Comparison of ENCODE assay signal across 16 cellular contexts in the genomic region with DNA sequence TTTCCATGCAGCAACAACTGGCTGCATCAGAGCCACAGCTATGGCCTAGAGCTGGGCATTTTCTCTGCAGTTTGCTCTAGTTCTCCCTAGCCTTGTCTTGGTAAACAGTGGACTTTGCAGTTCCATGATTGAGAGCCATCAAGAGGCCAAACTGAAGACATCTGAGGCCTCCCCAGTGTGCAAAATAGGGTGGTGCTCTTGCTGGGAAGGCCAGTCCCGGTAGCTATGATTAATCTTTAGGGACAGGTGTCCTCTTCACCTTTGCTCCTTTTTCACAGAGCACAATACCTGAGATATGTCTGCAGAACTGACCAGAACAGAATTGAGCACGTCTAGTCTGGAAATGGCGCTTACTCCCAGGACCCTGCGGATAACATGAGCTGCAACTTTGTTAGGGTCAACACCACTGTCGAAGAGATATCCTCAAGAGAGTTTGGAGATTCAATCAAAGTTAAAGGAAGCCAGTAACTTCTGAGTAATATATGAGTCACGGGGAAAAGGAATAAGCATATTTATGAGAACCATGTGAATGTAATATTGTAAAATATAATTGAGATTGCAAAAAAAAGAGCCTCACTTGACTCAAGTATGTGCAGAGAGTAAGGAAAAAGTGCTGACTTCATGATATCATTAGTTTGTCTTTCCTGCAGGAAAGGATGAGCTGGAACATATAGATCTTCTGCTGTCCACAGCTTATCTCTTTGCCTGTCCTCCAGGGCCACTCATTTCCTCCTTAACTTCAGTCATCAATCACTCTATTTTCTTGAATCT.
DNase-seq lines count a peak whose midpoint lies in the region; ATAC-seq and TF ChIP-seq lines count a peak whose summit lies in the region.
"Had no signal": no experiment of that assay in that cellular context is flagged by ENCODE, and none has a peak within 500 bp of the region (broad histone marks: within the 10 kb centered on the region; RNA-seq: fewer than 3 reads in every experiment).

No MANE protein-coding gene starts in this region.

- ATAC-seq in stimulated activated effector memory CD8-positive, alpha-beta T cell treated with anti-CD3 and anti-CD28 coated beads, Interleukin-12 subunit alpha, Interleukin-12 subunit beta, amount 100 ng/mL, for 72 hours, result no peak
- ATAC-seq: activated CD4-positive, CD25-positive, alpha-beta regulatory T cell treated with anti-CD3 and anti-CD28 coated beads, Interleukin-2, amount 50 U/mL, for 24 hours; activated T-cell treated with anti-CD3 and anti-CD28 coated beads, Interleukin-2, amount 50 U/mL, for 72 hours; stimulated activated naive B cell treated with anti-CD40 and anti-IgM and Interleukin-4, amounts not matched to agents 10 μg/mL and 1 μg/mL and 100 μg/mL, for 72 hours had no signal

- no peak for TF ChIP-seq RAD21 in SK-N-SH (IDR thresholded peaks at IDR 0.05; ENCODE audit: low read length)

- peaks cover 34% of the 10 kb centered on the region for H3F3A ChIP-seq in SK-N-SH (replicated peaks; ENCODE audit: insufficient read depth)

- no peaks in the 10 kb centered on the region for H3K79me2 ChIP-seq in SK-N-SH (ENCODE audit: insufficient read depth)
- H3K79me2 ChIP-seq in fibroblast of lung (ENCODE audit: control insufficient read depth, insufficient read depth, low read length), result no peaks in the 10 kb centered on the region

- H3K4me3 Mint-ChIP-seq in stimulated activated effector memory CD8-positive, alpha-beta T cell treated with anti-CD3 and anti-CD28 coated beads, Interleukin-12 subunit alpha, Interleukin-12 subunit beta, amount 100 ng/mL, for 72 hours, result no peak overlapping the region
- H3K4me3 Mint-ChIP-seq: activated T-cell treated with anti-CD3 and anti-CD28 coated beads, Interleukin-2, amount 50 U/mL, for 72 hours; stimulated activated naive B cell treated with anti-CD40 and anti-IgM and Interleukin-4, amounts not matched to agents 10 μg/mL and 1 μg/mL and 100 μg/mL, for 72 hours had no signal

- H3K27ac Mint-ChIP-seq in stimulated activated effector memory CD8-positive, alpha-beta T cell treated with anti-CD3 and anti-CD28 coated beads, Interleukin-12 subunit alpha, Interleukin-12 subunit beta, amount 100 ng/mL, for 72 hours, result no peak overlapping the region
- H3K27ac Mint-ChIP-seq: stimulated activated naive B cell treated with anti-CD40 and anti-IgM and Interleukin-4, amounts not matched to agents 10 μg/mL and 1 μg/mL and 100 μg/mL, for 72 hours had no signal

- H3K4me1 ChIP-seq in SK-N-SH (ENCODE audit: control insufficient read depth in 1 of 2, insufficient read depth in 2 of 2, low read depth in 1 of 2, low read length in 1 of 2) (peaks cover 9 to 44% of the 10 kb centered on the region in 2 experiments), fibroblast of lung (ENCODE audit: control insufficient read depth, extremely low read depth, insufficient read depth, low read length) (peaks cover 17% of the 10 kb centered on the region), skeletal muscle satellite cell (ENCODE audit: control insufficient read depth, insufficient read depth, low read length) (peaks cover 26% of the 10 kb centered on the region)

- DNase-seq in GM04504 (ENCODE audit: low read depth) (peak; percentile 27), SK-N-SH (no peak), fibroblast of lung (ENCODE audit: low read depth in 2 of 2) (peak; percentile 70 to 79), NCI-H1105 treated with DMSO at 0.1 percent for 48 hours (lab: John Stamatoyannopoulos, UW) (no peak), NCI-H1105 (lab: John Stamatoyannopoulos, UW) (no peak)
- no peak for DNase-seq in stimulated activated effector memory CD8-positive, alpha-beta T cell treated with anti-CD3 and anti-CD28 coated beads, Interleukin-12 subunit alpha, Interleukin-12 subunit beta, amount 100 ng/mL, for 72 hours (ENCODE audit: low spot score in 2 of 2)
- DNase-seq: activated T-cell treated with anti-CD3 and anti-CD28 coated beads, Interleukin-2, amount 50 U/mL, for 72 hours; esophagus squamous epithelium; kidney glomerular epithelial cell; MV-4-11; NCI-H510A treated with DMSO at 0.1 percent for 48 hours; SIG-M5; stimulated activated naive B cell treated with anti-CD40 and anti-IgM and Interleukin-4, amounts not matched to agents 10 μg/mL and 1 μg/mL and 100 μg/mL, for 72 hours had no signal

- no peaks in the 10 kb centered on the region for H3K9me2 ChIP-seq in SK-N-SH

- H3K9me3 ChIP-seq in SK-N-SH (no peaks in the 10 kb centered on the region), fibroblast of lung (ENCODE audit: control insufficient read depth, insufficient read depth, low read depth, low read length) (no peaks in the 10 kb centered on the region), skeletal muscle satellite cell (replicated peaks; ENCODE audit: low read length) (no peaks in the 10 kb centered on the region)
- H3K9me3 ChIP-seq: esophagus squamous epithelium, neutrophil had no signal

- POLR2A ChIA-PET in SK-N-SH (lab: Yijun Ruan, JAX), result no interaction called here

- CTCF ChIA-PET in SK-N-SH (lab: Yijun Ruan, JAX), result interaction anchor here (1.0 to 1.8 kb wide), 5 partner anchors 9 to 109 kb away, joined by 3 to 5 read pairs (median 4); no protein-coding TSS in a partner anchor

- no peak overlapping the region for H2AFZ ChIP-seq in SK-N-SH (ENCODE audit: low read depth)
- no peak overlapping the region for H2AFZ ChIP-seq in fibroblast of lung (ENCODE audit: low read length)

- H3K27me3 ChIP-seq in SK-N-SH (ENCODE audit: insufficient read depth), result no peaks in the 10 kb centered on the region
- no peaks in the 10 kb centered on the region for H3K27me3 ChIP-seq in fibroblast of lung (ENCODE audit: control insufficient read depth, insufficient read depth, low read length)
- H3K27me3 ChIP-seq in skeletal muscle satellite cell (ENCODE audit: control insufficient read depth, insufficient read depth, low read length), result no peaks in the 10 kb centered on the region
- H3K27me3 ChIP-seq: esophagus squamous epithelium, neutrophil had no signal

- H3K36me3 Mint-ChIP-seq in stimulated activated effector memory CD8-positive, alpha-beta T cell treated with anti-CD3 and anti-CD28 coated beads, Interleukin-12 subunit alpha, Interleukin-12 subunit beta, amount 100 ng/mL, for 72 hours, result no peaks in the 10 kb centered on the region
- H3K36me3 Mint-ChIP-seq: stimulated activated naive B cell treated with anti-CD40 and anti-IgM and Interleukin-4, amounts not matched to agents 10 μg/mL and 1 μg/mL and 100 μg/mL, for 72 hours had no signal

- H3K4me3 ChIP-seq in SK-N-SH (ENCODE audit: low read depth in 2 of 2, low read length in 1 of 2) (no peak overlapping the region), fibroblast of lung (replicated peaks in 1 of 4; ENCODE audit: control extremely low read depth in 1 of 4, insufficient read depth in 1 of 4, low read depth in 3 of 4, low read length in 4 of 4) (no peak overlapping the region), skeletal muscle satellite cell (ENCODE audit: low read length) (no peak overlapping the region)
- H3K4me3 ChIP-seq: esophagus squamous epithelium had no signal

- peak; percentile 47 to 92; a peak in 3 of 4 replicates for TF ChIP-seq EP300 in SK-N-SH (IDR thresholded peaks at IDR 0.05; ENCODE audit: borderline replicate concordance in 1 of 2, low read depth in 1 of 2, low read length in 1 of 2)

- peak overlapping the region; percentile 23; the same call in 1 of the 2 replicates for H3K9ac ChIP-seq in SK-N-SH
- H3K9ac ChIP-seq in fibroblast of lung (ENCODE audit: insufficient read depth, low read length), result no peak overlapping the region
- H3K9ac ChIP-seq in skeletal muscle satellite cell (ENCODE audit: low read depth, low read length), result no peak overlapping the region

- H3K4me1 Mint-ChIP-seq in stimulated activated effector memory CD8-positive, alpha-beta T cell treated with anti-CD3 and anti-CD28 coated beads, Interleukin-12 subunit alpha, Interleukin-12 subunit beta, amount 100 ng/mL, for 72 hours, result peaks cover 16% of the 10 kb centered on the region

- H3K9me3 Mint-ChIP-seq in stimulated activated effector memory CD8-positive, alpha-beta T cell treated with anti-CD3 and anti-CD28 coated beads, Interleukin-12 subunit alpha, Interleukin-12 subunit beta, amount 100 ng/mL, for 72 hours, result no peaks in the 10 kb centered on the region
- H3K9me3 Mint-ChIP-seq: activated T-cell treated with anti-CD3 and anti-CD28 coated beads, Interleukin-2, amount 50 U/mL, for 72 hours; stimulated activated naive B cell treated with anti-CD40 and anti-IgM and Interleukin-4, amounts not matched to agents 10 μg/mL and 1 μg/mL and 100 μg/mL, for 72 hours had no signal

- H3K36me3 ChIP-seq in SK-N-SH (replicated peaks in 1 of 2; ENCODE audit: control insufficient read depth in 1 of 2, insufficient read depth in 2 of 2, low read length in 1 of 2) (no peaks in the 10 kb centered on the region), fibroblast of lung (ENCODE audit: control insufficient read depth, insufficient read depth, low read length) (no peaks in the 10 kb centered on the region), skeletal muscle satellite cell (ENCODE audit: insufficient read depth, low read length) (no peaks in the 10 kb centered on the region)
- H3K36me3 ChIP-seq: esophagus squamous epithelium, neutrophil had no signal

- TF ChIP-seq CTCF in SK-N-SH (IDR thresholded peaks at IDR 0.05) (no peak), fibroblast of lung (conservative IDR thresholded peaks at IDR 0.05 in 1 of 2, IDR thresholded peaks at IDR 0.05 in 1 of 2; ENCODE audit: low read depth in 1 of 2, low read length in 2 of 2) (no peak)

- peak overlapping the region; percentile 86 to 92 for H3K27ac ChIP-seq in SK-N-SH (ENCODE audit: low read depth in 2 of 2, low read length in 1 of 2)
- H3K27ac ChIP-seq in fibroblast of lung (ENCODE audit: insufficient read depth, low read length), result peak overlapping the region; percentile 37
- H3K27ac ChIP-seq: esophagus squamous epithelium, neutrophil had no signal

- H3K4me2 ChIP-seq in SK-N-SH, result peak overlapping the region; percentile 64
- H3K4me2 ChIP-seq in fibroblast of lung (ENCODE audit: extremely low read depth, insufficient read depth, low read length), result peak overlapping the region; percentile 46
- H3K4me2 ChIP-seq in skeletal muscle satellite cell (ENCODE audit: low read length), result peak overlapping the region; percentile 39

- WGBS in SK-N-SH (ENCODE audit: low lambda C conversion rate), result 26% methylated on average over 6 of the region's 6 CpGs

- no peaks in the 10 kb centered on the region for H4K20me1 ChIP-seq in SK-N-SH (ENCODE audit: insufficient read depth)
- no peaks in the 10 kb centered on the region for H4K20me1 ChIP-seq in fibroblast of lung (ENCODE audit: control insufficient read depth, extremely low read depth, insufficient read depth, low read length)

TF ChIP-seq in SK-N-SH, 30 proteins besides CTCF, POLR2A, EP300 and RAD21 (continues in another document):
- TF ChIP-seq SIN3A (IDR thresholded peaks at IDR 0.05; ENCODE audit: borderline replicate concordance, low read depth, low read length) (0 out of 2 replicates have a peak, but pooled peaks have one; percentile 59), POLR2AphosphoS5 (IDR thresholded peaks at IDR 0.05; ENCODE audit: low read depth, low read length) (peak; percentile 47; the same call in 1 of the 2 replicates), GATA2 (CRISPR knock-in tag; IDR thresholded peaks at IDR 0.05) (no peak), ELF1 (IDR thresholded peaks at IDR 0.05) (no peak), TEAD4 (IDR thresholded peaks at IDR 0.05; ENCODE audit: borderline replicate concordance, insufficient read depth) (peak; percentile 72), CHD2 (IDR thresholded peaks at IDR 0.05; ENCODE audit: low read length, partially characterized antibody) (no peak)

Comparison
In these comparisons a context has a peak if more than half of its experiments do, and no peak if none do; other contexts are left out.
1. DNase-seq: peak in GM04504 (single experiment) and fibroblast of lung (2 of 2); none in SK-N-SH (single experiment), NCI-H1105 treated with DMSO at 0.1 percent for 48 hours (single experiment), NCI-H1105 (single experiment) and stimulated activated effector memory CD8-positive, alpha-beta T cell treated with anti-CD3 and anti-CD28 coated beads, Interleukin-12 subunit alpha, Interleukin-12 subunit beta, amount 100 ng/mL, for 72 hours (0 of 2).
2. Peak in every context shown above with its lines, with median percentiles within 50 percentile points of each other: H3K4me2 ChIP-seq.